Comparison of ENCODE assay signal across 11 cellular contexts in genomic region chr13:24052547-24052981, GRCh38.
DNase-seq lines count a peak whose midpoint lies in the region; ATAC-seq, FAIRE-seq and TF ChIP-seq lines count a peak whose summit lies in the region.
"Had no signal": no experiment of that assay in that cellular context is flagged by ENCODE, and none has a peak within 500 bp of the region (broad histone marks: within the 10 kb centered on the region; RNA-seq: fewer than 3 reads in every experiment).

No MANE protein-coding gene starts in this region.

- H3K27ac ChIP-seq in GM23338 (ENCODE audit: low read depth) (peak overlapping the region; percentile 2; the same call in 1 of the 2 replicates), astrocyte (ENCODE audit: low read depth, low read length) (no peak overlapping the region), stomach (peak overlapping the region in 3 of 5 donors; percentile 12 to 70 (median 67))

- 24 to 34% (median 31%) methylated on average over 4 to 7 of the region's 7 CpGs for WGBS in stomach, 5 donors

- no peak for TF ChIP-seq POLR2A in stomach (IDR thresholded peaks at IDR 0.05)

- H3F3A ChIP-seq in GM23338 (replicated peaks; ENCODE audit: low read depth): no peaks in the 10 kb centered on the region

- H3K79me2 ChIP-seq in GM23338 (replicated peaks; ENCODE audit: insufficient read depth) (no peaks in the 10 kb centered on the region), astrocyte (ENCODE audit: insufficient read depth, low read length) (no peaks in the 10 kb centered on the region)

- H3K4me3 Mint-ChIP-seq in GM23338 (no peak overlapping the region), astrocyte (ENCODE audit: unreplicated experiment) (no peak overlapping the region), natural killer cell (no peak overlapping the region)
- H3K4me3 Mint-ChIP-seq: central memory CD8-positive, alpha-beta T cell had no signal

- peaks cover 29% of the 10 kb centered on the region for H3K4me1 Mint-ChIP-seq in GM23338
- H3K4me1 Mint-ChIP-seq in astrocyte (ENCODE audit: low read depth, unreplicated experiment): peaks cover 9% of the 10 kb centered on the region
- no peaks in the 10 kb centered on the region for H3K4me1 Mint-ChIP-seq in natural killer cell

- H3K27me3 ChIP-seq in GM23338 (ENCODE audit: insufficient read depth): no peaks in the 10 kb centered on the region
- H3K27me3 ChIP-seq in astrocyte (ENCODE audit: insufficient read depth, low read length): no peaks in the 10 kb centered on the region
- H3K27me3 ChIP-seq in stomach: no peaks in the 10 kb centered on the region

- ATAC-seq in GM23338 (no peak; the same call in 2 of the 3 replicates), natural killer cell (no peak), HG03039 (IDR thresholded peaks at IDR 0.05; ENCODE audit: unreplicated experiment) (no peak), GM19397 (IDR thresholded peaks at IDR 0.05; ENCODE audit: unreplicated experiment) (no peak)

- intact Hi-C loops in stomach (cut with DNase I; ENCODE audit: low total_unique reads): no loop called here
- intact Hi-C loops in natural killer cell (cut with micrococcal nuclease): no loop called here

- H2AFZ ChIP-seq in GM23338 (no peak overlapping the region), astrocyte (ENCODE audit: low read depth, low read length) (no peak overlapping the region)

- FAIRE-seq in astrocyte (lab: Jason Lieb, UNC): no peak
- FAIRE-seq: H54 had no signal

- H3K4me3 ChIP-seq in GM23338: no peak overlapping the region
- H3K4me3 ChIP-seq in astrocyte (ENCODE audit: insufficient read depth, low read depth, low read length): peak overlapping the region; percentile 32
- no peak overlapping the region for H3K4me3 ChIP-seq in stomach

- H3K36me3 Mint-ChIP-seq in GM23338 (ENCODE audit: low read depth): no peaks in the 10 kb centered on the region
- no peaks in the 10 kb centered on the region for H3K36me3 Mint-ChIP-seq in astrocyte (ENCODE audit: low read depth, unreplicated experiment)
- no peaks in the 10 kb centered on the region for H3K36me3 Mint-ChIP-seq in natural killer cell

- H3K36me3 ChIP-seq in GM23338 (ENCODE audit: insufficient read depth): no peaks in the 10 kb centered on the region
- H3K36me3 ChIP-seq in astrocyte (ENCODE audit: insufficient read depth, low read length): no peaks in the 10 kb centered on the region
- no peaks in the 10 kb centered on the region for H3K36me3 ChIP-seq in stomach

- H3K4me2 ChIP-seq in GM23338 (0 out of 2 replicates have a peak overlapping the region, but pooled peaks have one; percentile 7), astrocyte (ENCODE audit: low read length) (peak overlapping the region; percentile 48)

- DNase-seq in GM23338 (ENCODE audit: low spot score): no peak
- no peak for DNase-seq in astrocyte (ENCODE audit: low read depth)
- peak; percentile 53 for DNase-seq in hepatic stellate cell (ENCODE audit: low spot score)
- DNase-seq in stomach: no peak
- no peak for DNase-seq in natural killer cell
- DNase-seq in SKM-1 (lab: John Stamatoyannopoulos, UW; ENCODE audit: unreplicated experiment): no peak
- DNase-seq: MV-4-11 had no signal

- TF ChIP-seq CTCF in GM23338 (conservative IDR thresholded peaks at IDR 0.05; ENCODE audit: low read depth in 2 of 2): no peak
- TF ChIP-seq CTCF in astrocyte (IDR thresholded peaks at IDR 0.05; ENCODE audit: insufficient read depth, low read depth, low read length): no peak
- TF ChIP-seq CTCF in stomach (IDR thresholded peaks at IDR 0.05): no peak
- no peak for TF ChIP-seq CTCF in natural killer cell (IDR thresholded peaks at IDR 0.05)

- no peaks in the 10 kb centered on the region for H4K20me1 ChIP-seq in GM23338 (replicated peaks; ENCODE audit: insufficient read depth)
- H4K20me1 ChIP-seq in astrocyte (ENCODE audit: insufficient read depth, low read length): no peaks in the 10 kb centered on the region

- H3K9me2 ChIP-seq in GM23338 (ENCODE audit: insufficient read depth): no peaks in the 10 kb centered on the region

- H3K9me3 Mint-ChIP-seq in GM23338 (no peaks in the 10 kb centered on the region), astrocyte (ENCODE audit: unreplicated experiment) (no peaks in the 10 kb centered on the region), natural killer cell (no peaks in the 10 kb centered on the region)
- H3K9me3 Mint-ChIP-seq: central memory CD8-positive, alpha-beta T cell had no signal

- H3K4me1 ChIP-seq in GM23338 (ENCODE audit: insufficient read depth) (peaks cover 14% of the 10 kb centered on the region; the same call in 1 of the 2 replicates), astrocyte (ENCODE audit: insufficient read depth, low read length) (peaks cover 8% of the 10 kb centered on the region), stomach (peaks cover 16 to 40% (median 29%) of the 10 kb centered on the region in 4 donors)

- H3K9ac ChIP-seq in astrocyte (ENCODE audit: low read length): no peak overlapping the region

- TF ChIP-seq EP300 in stomach (IDR thresholded peaks at IDR 0.05): no peak

- H3K27me3 Mint-ChIP-seq in GM23338 (ENCODE audit: insufficient read depth, low read depth, poor library complexity): peaks cover 10% of the 10 kb centered on the region
- H3K27me3 Mint-ChIP-seq in astrocyte (ENCODE audit: low read depth, unreplicated experiment): no peaks in the 10 kb centered on the region
- H3K27me3 Mint-ChIP-seq in natural killer cell (ENCODE audit: low read depth in 2 of 2): peaks cover 9 to 23% of the 10 kb centered on the region in 2 donors
- H3K27me3 Mint-ChIP-seq: central memory CD8-positive, alpha-beta T cell had no signal

- H3K27ac Mint-ChIP-seq in GM23338: no peak overlapping the region
- H3K27ac Mint-ChIP-seq in astrocyte (ENCODE audit: unreplicated experiment): no peak overlapping the region
- H3K27ac Mint-ChIP-seq in natural killer cell: no peak overlapping the region

- H3K9me3 ChIP-seq in astrocyte (ENCODE audit: insufficient read depth, low read depth, low read length) (no peaks in the 10 kb centered on the region), stomach (peaks cover 0 to under 1% (median 0%) of the 10 kb centered on the region in 4 donors)

TF ChIP-seq in GM23338, 12 proteins besides CTCF, POLR2A, EP300 and RAD21 (continues in another document):
- TF ChIP-seq JUNB (IDR thresholded peaks at IDR 0.05; ENCODE audit: unreplicated experiment): no peak
- no peak for TF ChIP-seq STAT1 (IDR thresholded peaks at IDR 0.05; ENCODE audit: unreplicated experiment)
- no peak for TF ChIP-seq CREB1 (CRISPR knock-in tag; IDR thresholded peaks at IDR 0.05; ENCODE audit: low read depth)
- no peak for TF ChIP-seq POLR2AphosphoS5 (IDR thresholded peaks at IDR 0.05; ENCODE audit: low read depth)
- TF ChIP-seq EZH2 (IDR thresholded peaks at IDR 0.05; ENCODE audit: low read depth, unreplicated experiment): no peak
- TF ChIP-seq REST (IDR thresholded peaks at IDR 0.05; ENCODE audit: unreplicated experiment): no peak
- no peak for TF ChIP-seq EZH2phosphoT487 (IDR thresholded peaks at IDR 0.05; ENCODE audit: unreplicated experiment)
